8 cellular contexts compared by ENCODE assay signal in genomic region chr10:100969175-100970075, GRCh38. TPM values are rescaled to one million over a fixed set of nuclear protein-coding genes. Genes with fewer than 3 reads are reported as not detected.
DNase-seq lines count a peak whose midpoint lies in the region; ATAC-seq, FAIRE-seq and TF ChIP-seq lines count a peak whose summit lies in the region.

A gene with protein sequence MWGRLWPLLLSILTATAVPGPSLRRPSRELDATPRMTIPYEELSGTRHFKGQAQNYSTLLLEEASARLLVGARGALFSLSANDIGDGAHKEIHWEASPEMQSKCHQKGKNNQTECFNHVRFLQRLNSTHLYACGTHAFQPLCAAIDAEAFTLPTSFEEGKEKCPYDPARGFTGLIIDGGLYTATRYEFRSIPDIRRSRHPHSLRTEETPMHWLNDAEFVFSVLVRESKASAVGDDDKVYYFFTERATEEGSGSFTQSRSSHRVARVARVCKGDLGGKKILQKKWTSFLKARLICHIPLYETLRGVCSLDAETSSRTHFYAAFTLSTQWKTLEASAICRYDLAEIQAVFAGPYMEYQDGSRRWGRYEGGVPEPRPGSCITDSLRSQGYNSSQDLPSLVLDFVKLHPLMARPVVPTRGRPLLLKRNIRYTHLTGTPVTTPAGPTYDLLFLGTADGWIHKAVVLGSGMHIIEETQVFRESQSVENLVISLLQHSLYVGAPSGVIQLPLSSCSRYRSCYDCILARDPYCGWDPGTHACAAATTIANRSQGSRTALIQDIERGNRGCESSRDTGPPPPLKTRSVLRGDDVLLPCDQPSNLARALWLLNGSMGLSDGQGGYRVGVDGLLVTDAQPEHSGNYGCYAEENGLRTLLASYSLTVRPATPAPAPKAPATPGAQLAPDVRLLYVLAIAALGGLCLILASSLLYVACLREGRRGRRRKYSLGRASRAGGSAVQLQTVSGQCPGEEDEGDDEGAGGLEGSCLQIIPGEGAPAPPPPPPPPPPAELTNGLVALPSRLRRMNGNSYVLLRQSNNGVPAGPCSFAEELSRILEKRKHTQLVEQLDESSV (plus strand): TSS chr10:100969504. CDS start chr10:100972913, 3,409 bp downstream.

- peaks cover 3% of the 10 kb centered on the region; the same call in 1 of the 2 replicates for H3K36me3 ChIP-seq in ACC112 (ENCODE audit: insufficient read depth, low read length)

- peaks cover 3% of the 10 kb centered on the region for H3K4me1 ChIP-seq in ACC112 (ENCODE audit: control insufficient read depth, insufficient read depth, low read length, unreplicated experiment)

- peak; percentile 82 to 84 for ATAC-seq in activated T-cell treated with anti-CD3 and anti-CD28 coated beads, Interleukin-2, amount 50 U/mL, for 4 hours
- ATAC-seq in GM18520 (IDR thresholded peaks at IDR 0.05; ENCODE audit: unreplicated experiment), result no peak

- peak; percentile 67 to 77 (median 72) for TF ChIP-seq CTCF in nephron (IDR thresholded peaks at IDR 0.05; ENCODE audit: unreplicated experiment in 3 of 3)

- H3K79me2 ChIP-seq in ACC112 (ENCODE audit: control insufficient read depth, insufficient read depth, low read length, unreplicated experiment), result no peaks in the 10 kb centered on the region

- TF ChIP-seq POLR2A in GM12891 (IDR thresholded peaks at IDR 0.05; ENCODE audit: low read depth, low read length), result no peak

- H3K4me3 ChIP-seq in ACC112 (ENCODE audit: low read depth, low read length), result peak within 1 kb of the TSS; percentile 75

- peak within 1 kb of the TSS; percentile 67 for H3K4me3 Mint-ChIP-seq in activated T-cell treated with anti-CD3 and anti-CD28 coated beads, Interleukin-2, amount 50 U/mL, for 4 hours
- H3K4me3 Mint-ChIP-seq in nephron, result peak within 1 kb of the TSS; percentile 84 to 88 (median 86)

- DNase-seq in GM12891 (ENCODE audit: insufficient read length, low spot score) (peak; percentile 78), NCI-H146 (lab: John Stamatoyannopoulos, UW) (peak; percentile 62), fibroblast of peridontal ligament (ENCODE audit: extremely low read depth) (peak; percentile 12), urothelium cell line (ENCODE audit: low spot score) (peak; percentile 76)
- DNase-seq in activated T-cell treated with anti-CD3 and anti-CD28 coated beads, Interleukin-2, amount 50 U/mL, for 4 hours, result peak; percentile 41

- peak within 1 kb of the TSS; percentile 20 to 90 (median 70) for H3K27ac Mint-ChIP-seq in nephron

- peaks cover 11% of the 10 kb centered on the region for H3K4me1 Mint-ChIP-seq in activated T-cell treated with anti-CD3 and anti-CD28 coated beads, Interleukin-2, amount 50 U/mL, for 4 hours (ENCODE audit: low read depth)
- H3K4me1 Mint-ChIP-seq in nephron, result peaks cover 25% of the 10 kb centered on the region

- peak within 1 kb of the TSS; percentile 86 for H2AFZ ChIP-seq in ACC112 (ENCODE audit: low read length, unreplicated experiment)

- no peaks in the 10 kb centered on the region for H3K9me3 Mint-ChIP-seq in activated T-cell treated with anti-CD3 and anti-CD28 coated beads, Interleukin-2, amount 50 U/mL, for 4 hours
- no peaks in the 10 kb centered on the region for H3K9me3 Mint-ChIP-seq in nephron

- H3K27me3 ChIP-seq in ACC112 (ENCODE audit: insufficient read depth, low read length), result no peaks in the 10 kb centered on the region

- no peaks in the 10 kb centered on the region for H3K27me3 Mint-ChIP-seq in activated T-cell treated with anti-CD3 and anti-CD28 coated beads, Interleukin-2, amount 50 U/mL, for 4 hours (ENCODE audit: low read depth)
- no peaks in the 10 kb centered on the region for H3K27me3 Mint-ChIP-seq in nephron (ENCODE audit: low read depth)

- H3K27ac ChIP-seq in ACC112 (ENCODE audit: low read depth, low read length), result no peak within 1 kb of the TSS

- H3K36me3 Mint-ChIP-seq in activated T-cell treated with anti-CD3 and anti-CD28 coated beads, Interleukin-2, amount 50 U/mL, for 4 hours (ENCODE audit: insufficient read depth), result peaks cover 2% of the 10 kb centered on the region
- H3K36me3 Mint-ChIP-seq in nephron (ENCODE audit: low read depth), result peaks cover 8% of the 10 kb centered on the region

- FAIRE-seq in GM12891 (lab: Jason Lieb, UNC), result peak; percentile 77
- FAIRE-seq in urothelium cell line (lab: Jason Lieb, UNC), result no peak

TF ChIP-seq in GM12891, 5 proteins besides CTCF, POLR2A, EP300 and RAD21:
- TF ChIP-seq PAX5 (IDR thresholded peaks at IDR 0.05; ENCODE audit: insufficient read depth, low read length, severe bottlenecking), result no peak
- no peak for TF ChIP-seq POLR2AphosphoS5 (IDR thresholded peaks at IDR 0.05; ENCODE audit: low read depth, low read length)
TF ChIP-seq in GM12891: peak in this region for 0.

RNA-seq across cellular contexts. Expression of the gene that starts here (rescaled TPM):
- 1.3 TPM for polyA plus RNA-seq in GM12891 (2012; ENCODE audit: low read depth, missing spikeins)
- total RNA-seq in activated T-cell treated with anti-CD3 and anti-CD28 coated beads, Interleukin-2, amount 50 U/mL, for 4 hours, result under 1 TPM; 0.35 to 0.69 (median 0.48) TPM

Comparison
In these comparisons a context has a peak if more than half of its experiments do, and no peak if none do; other contexts are left out.
1. Peak in DNase-seq and ATAC-seq in activated T-cell treated with anti-CD3 and anti-CD28 coated beads, Interleukin-2, amount 50 U/mL, for 4 hours; RNA of the gene not detected or under 1 TPM.
2. DNase-seq: peak in every context shown above with its lines; median percentile 78 in GM12891; 76 in urothelium cell line; 62 in NCI-H146; 41 in activated T-cell treated with anti-CD3 and anti-CD28 coated beads, Interleukin-2, amount 50 U/mL, for 4 hours; 12 in fibroblast of peridontal ligament.